ENCODE assay signal across 1 cellular context in genomic region chr1:200411406-200412257, GRCh38.
TF ChIP-seq lines count a peak whose summit lies in the region.

No MANE protein-coding gene starts in this region.

TF ChIP-seq in GM23338, 12 proteins besides CTCF, POLR2A, EP300 and RAD21 (continued from another document):
- TF ChIP-seq STAT1 (IDR thresholded peaks at IDR 0.05; ENCODE audit: unreplicated experiment) = no peak
- TF ChIP-seq CREB1 (CRISPR knock-in tag; IDR thresholded peaks at IDR 0.05; ENCODE audit: low read depth) = peak; percentile 50; the same call in 1 of the 2 replicates
- TF ChIP-seq, protein P1, sequence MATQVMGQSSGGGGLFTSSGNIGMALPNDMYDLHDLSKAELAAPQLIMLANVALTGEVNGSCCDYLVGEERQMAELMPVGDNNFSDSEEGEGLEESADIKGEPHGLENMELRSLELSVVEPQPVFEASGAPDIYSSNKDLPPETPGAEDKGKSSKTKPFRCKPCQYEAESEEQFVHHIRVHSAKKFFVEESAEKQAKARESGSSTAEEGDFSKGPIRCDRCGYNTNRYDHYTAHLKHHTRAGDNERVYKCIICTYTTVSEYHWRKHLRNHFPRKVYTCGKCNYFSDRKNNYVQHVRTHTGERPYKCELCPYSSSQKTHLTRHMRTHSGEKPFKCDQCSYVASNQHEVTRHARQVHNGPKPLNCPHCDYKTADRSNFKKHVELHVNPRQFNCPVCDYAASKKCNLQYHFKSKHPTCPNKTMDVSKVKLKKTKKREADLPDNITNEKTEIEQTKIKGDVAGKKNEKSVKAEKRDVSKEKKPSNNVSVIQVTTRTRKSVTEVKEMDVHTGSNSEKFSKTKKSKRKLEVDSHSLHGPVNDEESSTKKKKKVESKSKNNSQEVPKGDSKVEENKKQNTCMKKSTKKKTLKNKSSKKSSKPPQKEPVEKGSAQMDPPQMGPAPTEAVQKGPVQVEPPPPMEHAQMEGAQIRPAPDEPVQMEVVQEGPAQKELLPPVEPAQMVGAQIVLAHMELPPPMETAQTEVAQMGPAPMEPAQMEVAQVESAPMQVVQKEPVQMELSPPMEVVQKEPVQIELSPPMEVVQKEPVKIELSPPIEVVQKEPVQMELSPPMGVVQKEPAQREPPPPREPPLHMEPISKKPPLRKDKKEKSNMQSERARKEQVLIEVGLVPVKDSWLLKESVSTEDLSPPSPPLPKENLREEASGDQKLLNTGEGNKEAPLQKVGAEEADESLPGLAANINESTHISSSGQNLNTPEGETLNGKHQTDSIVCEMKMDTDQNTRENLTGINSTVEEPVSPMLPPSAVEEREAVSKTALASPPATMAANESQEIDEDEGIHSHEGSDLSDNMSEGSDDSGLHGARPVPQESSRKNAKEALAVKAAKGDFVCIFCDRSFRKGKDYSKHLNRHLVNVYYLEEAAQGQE (IDR thresholded peaks at IDR 0.05; ENCODE audit: unreplicated experiment) = no peak
